In genomic region chr17:63173903-63174302, GRCh38 we compare ENCODE assay signal across 18 cellular contexts.
A peak's percentile ranks its signal among the peaks of the same experiment; 100 is the strongest.
DNase-seq lines count a peak whose midpoint lies in the region; ATAC-seq, FAIRE-seq and TF ChIP-seq lines count a peak whose summit lies in the region.
"Had no signal": no experiment of that assay in that cellular context is flagged by ENCODE, and none has a peak within 500 bp of the region (broad histone marks: within the 10 kb centered on the region; RNA-seq: fewer than 3 reads in every experiment).

No MANE protein-coding gene starts in this region.

- DNase-seq in H54 (ENCODE audit: insufficient read length, low spot score), result no peak
- peak; percentile 68 for DNase-seq in NCI-H446 treated with DMSO at 0.1 percent for 48 hours (lab: John Stamatoyannopoulos, UW)
- DNase-seq in dermis microvascular lymphatic vessel endothelial cell (ENCODE audit: low read depth in 2 of 2), result peak; percentile 49 to 52
- no peak for DNase-seq in NCI-H1092 treated with DMSO at 0.1 percent for 48 hours (lab: John Stamatoyannopoulos, UW)
- DNase-seq: ACHN; CD4-positive, alpha-beta T cell; DND-41; GF-D8; Kasumi-1; NCI-H1417 treated with DMSO at 0.1 percent for 48 hours; NCI-H2081 treated with DMSO at 0.1 percent for 48 hours; NCI-H345; SJCRH30 had no signal

- ATAC-seq in GM21786 (IDR thresholded peaks at IDR 0.05; ENCODE audit: unreplicated experiment), result no peak
- ATAC-seq in GM21381 (IDR thresholded peaks at IDR 0.05; ENCODE audit: unreplicated experiment), result no peak
- ATAC-seq: GM23338 had no signal

- peak; percentile 64 for TF ChIP-seq EP300 in neural cell (conservative IDR thresholded peaks at IDR 0.05; ENCODE audit: poor library complexity, severe bottlenecking)

- no peaks in the 10 kb centered on the region for H3K9me3 ChIP-seq in neural cell (ENCODE audit: low read length)
- H3K9me3 ChIP-seq: SJCRH30 had no signal

- H3K27ac ChIP-seq in neural cell (ENCODE audit: low read length), result no peak overlapping the region
- H3K27ac ChIP-seq: SJCRH30 had no signal

- no peak overlapping the region for H3K9ac ChIP-seq in neural cell (ENCODE audit: low read length)

- no peak overlapping the region for H2AFZ ChIP-seq in neural cell (ENCODE audit: low read depth, low read length)
- H2AFZ ChIP-seq: GM23338 had no signal

- TF ChIP-seq CTCF in neural cell (IDR thresholded peaks at IDR 0.05; ENCODE audit: poor library complexity, severe bottlenecking), result no peak

- TF ChIP-seq RAD21 in neural cell (conservative IDR thresholded peaks at IDR 0.05), result no peak

- H3K9me2 ChIP-seq in neural cell (ENCODE audit: insufficient read depth, low read length), result no peaks in the 10 kb centered on the region

- TF ChIP-seq POLR2A in H54 (IDR thresholded peaks at IDR 0.05; ENCODE audit: low read depth, low read length), result no peak

- H3K27me3 ChIP-seq in neural cell (ENCODE audit: insufficient read depth, low read depth, low read length), result no peaks in the 10 kb centered on the region
- H3K27me3 ChIP-seq: SJCRH30 had no signal

- H4K20me1 ChIP-seq in neural cell (ENCODE audit: insufficient read depth), result no peaks in the 10 kb centered on the region

- H3K4me2 ChIP-seq in neural cell (ENCODE audit: low read length), result no peak overlapping the region
- H3K4me2 ChIP-seq: GM23338 had no signal

- FAIRE-seq in H54 (lab: Jason Lieb, UNC), result peak; percentile 38
- FAIRE-seq: GM19239 had no signal

- peaks cover 11% of the 10 kb centered on the region for H3K79me2 ChIP-seq in neural cell (replicated peaks; ENCODE audit: insufficient read depth, low read length)

- no peak overlapping the region for H3K4me3 ChIP-seq in neural cell (ENCODE audit: low read length)
- H3K4me3 ChIP-seq: GM23338, SJCRH30 had no signal

- H3F3A ChIP-seq in neural cell (ENCODE audit: insufficient read depth, low read length, poor library complexity, severe bottlenecking), result no peaks in the 10 kb centered on the region

- no peaks in the 10 kb centered on the region for H3K36me3 ChIP-seq in neural cell (ENCODE audit: insufficient read depth, low read length)
- H3K36me3 ChIP-seq: SJCRH30 had no signal

TF ChIP-seq in neural cell, 6 proteins besides CTCF, POLR2A, EP300 and RAD21:
- TF ChIP-seq REST (IDR thresholded peaks at IDR 0.05; ENCODE audit: borderline replicate concordance) (no peak), MXI1 (conservative IDR thresholded peaks at IDR 0.05; ENCODE audit: poor library complexity, severe bottlenecking) (no peak), POLR2AphosphoS5 (IDR thresholded peaks at IDR 0.05) (no peak), SMC3 (conservative IDR thresholded peaks at IDR 0.05; ENCODE audit: poor library complexity) (no peak), EZH2 (IDR thresholded peaks at IDR 0.05; ENCODE audit: borderline replicate concordance, insufficient read depth, low read length, poor library complexity, severe bottlenecking) (no peak), TAF1 (IDR thresholded peaks at IDR 0.05; ENCODE audit: low read depth) (no peak)

Comparison
In these comparisons a context has a peak if more than half of its experiments do, and no peak if none do; other contexts are left out.
1. DNase-seq: peak in NCI-H446 treated with DMSO at 0.1 percent for 48 hours (single experiment) and dermis microvascular lymphatic vessel endothelial cell (2 of 2); none in H54 (single experiment) and NCI-H1092 treated with DMSO at 0.1 percent for 48 hours (single experiment).